Comparison of ENCODE assay signal across 8 cellular contexts in genomic region chr17:18040287-18040858, GRCh38. TPM values are rescaled to one million over a fixed set of nuclear protein-coding genes. Genes with fewer than 3 reads are reported as not detected.
DNase-seq lines count a peak whose midpoint lies in the region; ATAC-seq and TF ChIP-seq lines count a peak whose summit lies in the region.

No MANE protein-coding gene starts in this region.

- H3K4me3 ChIP-seq in CD4-positive, CD25-positive, alpha-beta regulatory T cell (ENCODE audit: low read depth, low read length) = peak overlapping the region; percentile 52
- H3K4me3 ChIP-seq in NB4 (ENCODE audit: low read depth, low read length) (peak overlapping the region; percentile 83), duodenal mucosa (ENCODE audit: low read depth in 1 of 2, low read length in 2 of 2) (peak overlapping the region; percentile 95)

- no peak overlapping the region for H3K27ac ChIP-seq in CD4-positive, CD25-positive, alpha-beta regulatory T cell (ENCODE audit: insufficient read depth, low read length, poor library complexity, severe bottlenecking)
- no peak overlapping the region for H3K27ac ChIP-seq in duodenal mucosa (ENCODE audit: low read depth, low read length)

- peaks cover 5% of the 10 kb centered on the region for H3K36me3 Mint-ChIP-seq in CD4-positive, CD25-positive, alpha-beta regulatory T cell
- H3K36me3 Mint-ChIP-seq in nephron progenitor cell (ENCODE audit: low read depth) = peaks cover 10% of the 10 kb centered on the region

- peak overlapping the region; percentile 68 to 70 for H3K9ac ChIP-seq in duodenal mucosa (ENCODE audit: low read depth in 1 of 2, low read length in 2 of 2)

- no peaks in the 10 kb centered on the region for H3K9me3 ChIP-seq in CD4-positive, CD25-positive, alpha-beta regulatory T cell (ENCODE audit: control insufficient read depth in 2 of 2, low read length in 2 of 2)
- no peaks in the 10 kb centered on the region for H3K9me3 ChIP-seq in duodenal mucosa (ENCODE audit: control insufficient read depth in 1 of 2, low read length in 2 of 2)

- peaks cover 17 to 54% (median 35%) of the 10 kb centered on the region in 4 donors for H3K4me1 Mint-ChIP-seq in CD4-positive, CD25-positive, alpha-beta regulatory T cell
- H3K4me1 Mint-ChIP-seq in nephron progenitor cell = peaks cover 53% of the 10 kb centered on the region

- ATAC-seq in CD4-positive, CD25-positive, alpha-beta regulatory T cell (ENCODE audit: low read depth in 2 of 2) = no peak
- ATAC-seq in GM21528 (IDR thresholded peaks at IDR 0.05; ENCODE audit: low FRiP score, unreplicated experiment) (no peak), GM18858 (IDR thresholded peaks at IDR 0.05; ENCODE audit: unreplicated experiment) (no peak)

- TF ChIP-seq CTCF in NB4 (IDR thresholded peaks at IDR 0.05; ENCODE audit: low read depth, low read length) = no peak
- TF ChIP-seq CTCF in nephron progenitor cell (IDR thresholded peaks at IDR 0.05) = no peak

- peak overlapping the region; percentile 91 to 97 (median 94) for H3K4me3 Mint-ChIP-seq in CD4-positive, CD25-positive, alpha-beta regulatory T cell
- H3K4me3 Mint-ChIP-seq in nephron progenitor cell = peak overlapping the region; percentile 99

- no peaks in the 10 kb centered on the region for H3K27me3 ChIP-seq in CD4-positive, CD25-positive, alpha-beta regulatory T cell (ENCODE audit: control insufficient read depth, insufficient read depth, low read length)
- no peaks in the 10 kb centered on the region for H3K27me3 ChIP-seq in duodenal mucosa (ENCODE audit: control insufficient read depth in 1 of 2, insufficient read depth in 2 of 2, low read length in 2 of 2)

- H3K9me3 Mint-ChIP-seq in CD4-positive, CD25-positive, alpha-beta regulatory T cell = no peaks in the 10 kb centered on the region
- H3K9me3 Mint-ChIP-seq in nephron progenitor cell = no peaks in the 10 kb centered on the region

- DNase-seq in CD4-positive, CD25-positive, alpha-beta regulatory T cell = no peak
- peak; percentile 24 for DNase-seq in NB4 (ENCODE audit: low read depth)
- no peak for DNase-seq in nephron progenitor cell
- no peak for DNase-seq in activated effector memory CD4-positive, alpha-beta T cell treated with anti-CD3 and anti-CD28 coated beads, Interleukin-2, amount 50 U/mL, for 16 hours
- no peak for DNase-seq in NCI-H1048 (lab: John Stamatoyannopoulos, UW)

- peaks cover 28% of the 10 kb centered on the region for H3K4me1 ChIP-seq in CD4-positive, CD25-positive, alpha-beta regulatory T cell (ENCODE audit: control insufficient read depth, insufficient read depth, low read length, poor library complexity, severe bottlenecking)
- H3K4me1 ChIP-seq in duodenal mucosa (ENCODE audit: control insufficient read depth in 1 of 2, insufficient read depth in 2 of 2, low read length in 2 of 2) = peaks cover 22 to 26% of the 10 kb centered on the region in 2 donors

- no peaks in the 10 kb centered on the region for H3K27me3 Mint-ChIP-seq in CD4-positive, CD25-positive, alpha-beta regulatory T cell
- peaks cover 6% of the 10 kb centered on the region for H3K27me3 Mint-ChIP-seq in nephron progenitor cell (ENCODE audit: low read depth, poor library complexity)

- H3K36me3 ChIP-seq in CD4-positive, CD25-positive, alpha-beta regulatory T cell (ENCODE audit: control insufficient read depth, insufficient read depth, low read length) = no peaks in the 10 kb centered on the region
- no peaks in the 10 kb centered on the region for H3K36me3 ChIP-seq in duodenal mucosa (ENCODE audit: control insufficient read depth in 1 of 2, insufficient read depth in 2 of 2, low read length in 2 of 2)

- TF ChIP-seq POLR2A in NB4 (IDR thresholded peaks at IDR 0.05; ENCODE audit: extremely low read depth, insufficient read length) = no peak

- H3K27ac Mint-ChIP-seq in CD4-positive, CD25-positive, alpha-beta regulatory T cell = peak overlapping the region; percentile 85 to 97 (median 89)
- peak overlapping the region; percentile 71 for H3K27ac Mint-ChIP-seq in nephron progenitor cell

RNA-seq across cellular contexts. Expression of gene GID4, which starts 1.2 kb away (rescaled TPM):
- total RNA-seq in CD4-positive, CD25-positive, alpha-beta regulatory T cell = 7.3 TPM
- 1 to 10 TPM; 5.1 to 7.0 (median 5.2) TPM for polyA plus RNA-seq in CD4-positive, CD25-positive, alpha-beta regulatory T cell

RNA-seq across cellular contexts. Expression of gene ATPAF2, which starts 1.4 kb away (rescaled TPM):
- total RNA-seq in CD4-positive, CD25-positive, alpha-beta regulatory T cell = 25.1 TPM
- polyA plus RNA-seq in CD4-positive, CD25-positive, alpha-beta regulatory T cell = 10 to 100 TPM; 10.9 to 16.4 (median 13.0) TPM

RNA-seq across cellular contexts. Expression of gene DRG2, which starts 47.4 kb away (rescaled TPM):
- total RNA-seq in CD4-positive, CD25-positive, alpha-beta regulatory T cell = 54.5 TPM
- polyA plus RNA-seq in CD4-positive, CD25-positive, alpha-beta regulatory T cell = 10 to 100 TPM; 36.4 to 45.3 (median 41.4) TPM
